ENCODE assay signal across 25 cellular contexts in genomic region chr1:172208635-172209034, GRCh38.
A peak's percentile ranks its signal among the peaks of the same experiment; 100 is the strongest.
DNase-seq lines count a peak whose midpoint lies in the region; ATAC-seq, FAIRE-seq and TF ChIP-seq lines count a peak whose summit lies in the region.
"Had no signal": no experiment of that assay in that cellular context is flagged by ENCODE, and none has a peak within 500 bp of the region (broad histone marks: within the 10 kb centered on the region; RNA-seq: fewer than 3 reads in every experiment).

No MANE protein-coding gene starts in this region.

- FAIRE-seq in A549 (lab: Jason Lieb, UNC) (no peak), K562 (lab: Jason Lieb, UNC) (no peak)
- FAIRE-seq: A204.1, GM12878, GM12892, GM18507 had no signal

- no peak overlapping the region for H4K91ac ChIP-seq in IMR-90 (ENCODE audit: insufficient read depth, low read depth, low read length)

- H2BK5ac ChIP-seq in IMR-90 (ENCODE audit: low read depth, low read length, poor library complexity, severe bottlenecking), result no peak overlapping the region

- TF ChIP-seq CTCF in A549 (IDR thresholded peaks at IDR 0.05) (no peak), IMR-90 (conservative IDR thresholded peaks at IDR 0.05; ENCODE audit: low read depth, low read length) (no peak), K562 (IDR thresholded peaks at IDR 0.05 in 2 of 3, conservative IDR thresholded peaks at IDR 0.05 in 1 of 3; ENCODE audit: insufficient read depth in 2 of 3, low read depth in 1 of 3, low read length in 3 of 3) (no peak)

- no peak overlapping the region for H2BK15ac ChIP-seq in IMR-90 (ENCODE audit: low read depth, low read length)

- no peaks in the 10 kb centered on the region for H3K79me1 ChIP-seq in IMR-90 (ENCODE audit: low read depth in 1 of 2, low read length in 2 of 2)

- H3K4me1 ChIP-seq in A549, result no peaks in the 10 kb centered on the region
- no peaks in the 10 kb centered on the region for H3K4me1 ChIP-seq in IMR-90 (ENCODE audit: control insufficient read depth, insufficient read depth, low read length)
- no peaks in the 10 kb centered on the region for H3K4me1 ChIP-seq in K562 (replicated peaks in 1 of 2; ENCODE audit: control insufficient read depth in 2 of 2, insufficient read depth in 2 of 2, low read length in 2 of 2)
- H3K4me1 ChIP-seq: Caco-2 had no signal

- H4K20me1 ChIP-seq in IMR-90 (ENCODE audit: insufficient read depth, low read length), result no peaks in the 10 kb centered on the region
- no peaks in the 10 kb centered on the region for H4K20me1 ChIP-seq in K562 (replicated peaks; ENCODE audit: control insufficient read depth, insufficient read depth, low read length)
- H4K20me1 ChIP-seq: BLaER1 treated with 17β-estradiol and CSF1 and Interleukin-3, amounts not matched to agents 10 nM and 100 nM had no signal

- H3K27me3 ChIP-seq in IMR-90 (ENCODE audit: control insufficient read depth, insufficient read depth, low read length) (no peaks in the 10 kb centered on the region), K562 (ENCODE audit: control insufficient read depth in 2 of 2, insufficient read depth in 2 of 2, low read length in 2 of 2) (no peaks in the 10 kb centered on the region)
- H3K27me3 ChIP-seq: BLaER1 treated with 17β-estradiol and CSF1 and Interleukin-3, amounts not matched to agents 10 nM and 100 nM had no signal

- TF ChIP-seq RAD21 in A549 (conservative IDR thresholded peaks at IDR 0.05 in 1 of 2, IDR thresholded peaks at IDR 0.05 in 1 of 2), result no peak
- TF ChIP-seq RAD21 in IMR-90 (IDR thresholded peaks at IDR 0.05; ENCODE audit: low read length), result no peak
- no peak for TF ChIP-seq RAD21 in K562 (CRISPR knock-in tag; conservative IDR thresholded peaks at IDR 0.05 in 1 of 2, IDR thresholded peaks at IDR 0.05 in 1 of 2)

- no peak overlapping the region for H3K23ac ChIP-seq in IMR-90 (ENCODE audit: low read depth, low read length)

- no peak for TF ChIP-seq POLR2A in A549 (IDR thresholded peaks at IDR 0.05; ENCODE audit: low read length)
- no peak for TF ChIP-seq POLR2A in IMR-90 (IDR thresholded peaks at IDR 0.05; ENCODE audit: low read depth, low read length)
- TF ChIP-seq POLR2A in K562 (conservative IDR thresholded peaks at IDR 0.05), result no peak

- H3K79me2 ChIP-seq in K562 (ENCODE audit: control insufficient read depth, insufficient read depth, low read length), result no peaks in the 10 kb centered on the region

- H3K4ac ChIP-seq in IMR-90 (ENCODE audit: low read depth, low read length), result no peak overlapping the region

- dilution Hi-C loops in IMR-90 (cut with HindIII; ENCODE audit: low sequenced_read_pairs, unreplicated experiment), result no loop called here

- 71% methylated on average over 4 of the region's 4 CpGs for WGBS in A549 (ENCODE audit: missing lambda C conversion rate)
- 50% methylated on average over 1 of the region's 4 CpGs; no CpG with 5 or more reads in 1 of the 2 experiments for WGBS in IMR-90 (ENCODE audit: extremely low coverage in 2 of 2, insufficient read length in 1 of 2), 2 experiments
- WGBS in K562 (ENCODE audit: insufficient coverage, low coverage, missing lambda C conversion rate), result 2% methylated on average over 4 of the region's 4 CpGs

- H4K8ac ChIP-seq in IMR-90 (ENCODE audit: low read depth in 2 of 2, low read length in 2 of 2), result no peak overlapping the region

- H3K4me2 ChIP-seq in A549 (no peak overlapping the region), IMR-90 (ENCODE audit: low read depth, low read length) (no peak overlapping the region), K562 (ENCODE audit: insufficient read depth, low read length) (no peak overlapping the region)
- H3K4me2 ChIP-seq: BLaER1 treated with 17β-estradiol and CSF1 and Interleukin-3, amounts not matched to agents 10 nM and 100 nM had no signal

- in situ Hi-C loops in IMR-90 (cut with MboI; ENCODE audit: low sequenced_read_pairs), result no loop called here
- in situ Hi-C loops in K562 (cut with MboI), result no loop called here

- H2AK9ac ChIP-seq in IMR-90 (replicated peaks; ENCODE audit: low read depth, low read length, poor library complexity), result no peak overlapping the region

- H3K9me1 ChIP-seq in IMR-90 (ENCODE audit: insufficient read depth, low read length), result no peaks in the 10 kb centered on the region
- no peaks in the 10 kb centered on the region for H3K9me1 ChIP-seq in K562 (ENCODE audit: control insufficient read depth, insufficient read depth, low read length)

- H3K14ac ChIP-seq in IMR-90 (replicated peaks; ENCODE audit: low read depth, low read length), result no peak overlapping the region

- no peak overlapping the region for H2BK20ac ChIP-seq in IMR-90 (ENCODE audit: low read depth, low read length)

- BruUV-seq in IMR-90 (replicated peaks; lab: Mats Ljungman, UMichigan) (no TSS peak), K562 (replicated peaks; lab: Mats Ljungman, UMichigan) (no TSS peak)

- H2AFZ ChIP-seq in IMR-90 (replicated peaks; ENCODE audit: low read length, poor library complexity) (no peak overlapping the region), K562 (ENCODE audit: low read depth, low read length) (no peak overlapping the region)

- H3K36me3 ChIP-seq in IMR-90 (ENCODE audit: control insufficient read depth, insufficient read depth, low read length) (no peaks in the 10 kb centered on the region), K562 (ENCODE audit: control insufficient read depth, insufficient read depth, low read length) (no peaks in the 10 kb centered on the region)
- H3K36me3 ChIP-seq: BLaER1 treated with 17β-estradiol and CSF1 and Interleukin-3, amounts not matched to agents 10 nM and 100 nM had no signal

- POLR2A ChIA-PET in A549 (lab: Yijun Ruan, JAX) (no interaction called here), IMR-90 (lab: Charles Lee; ENCODE audit: unreplicated experiment) (no interaction called here), K562 (lab: Yijun Ruan, JAX) (interaction anchor here (1.0 kb wide), 1 partner anchor 43 kb away, joined by 3 read pairs; no protein-coding TSS in a partner anchor)

- intact Hi-C loops in IMR-90 (cut with micrococcal nuclease), result no loop called here
- intact Hi-C loops in K562 (cut with micrococcal nuclease), result loop anchor here (5.0 kb wide), 1 partner anchor 434 kb away; no protein-coding TSS in a partner anchor

- H3K27ac ChIP-seq in A549 (no peak overlapping the region), IMR-90 (ENCODE audit: insufficient read depth, low read length) (no peak overlapping the region), K562 (ENCODE audit: extremely low read depth, low read depth, low read length) (no peak overlapping the region)
- H3K27ac ChIP-seq: BLaER1 treated with 17β-estradiol and CSF1 and Interleukin-3, amounts not matched to agents 10 nM and 100 nM; C4-2B had no signal

- H3K18ac ChIP-seq in IMR-90 (ENCODE audit: low read depth, low read length), result no peak overlapping the region

- no peak overlapping the region for H3K56ac ChIP-seq in IMR-90 (ENCODE audit: extremely low read depth, insufficient read depth, low read length)

- no peak overlapping the region for H2AK5ac ChIP-seq in IMR-90 (ENCODE audit: low read depth, low read length)

- H4K5ac ChIP-seq in IMR-90 (ENCODE audit: low read depth, low read length), result no peak overlapping the region

- DNase-seq in A549 (ENCODE audit: low read depth in 1 of 2, low spot score in 1 of 2) (no peak), IMR-90 (no peak), K562 (ENCODE audit: extremely low read depth in 1 of 4, low spot score in 3 of 4) (no peak), NCI-H526 (lab: John Stamatoyannopoulos, UW) (no peak)
- no peak for DNase-seq in stimulated activated CD8-positive, alpha-beta memory T cell treated with anti-CD3 and anti-CD28 coated beads, Interleukin-4, amount 100 ng/mL, for 48 hours
- DNase-seq: 8988T; AML-193; Caco-2; Calu3; CD4-positive, alpha-beta T cell; CD8-positive, alpha-beta T cell; DMS 273 treated with DMSO at 0.1 percent for 48 hours; DMS153; DMS53; DMS79; DND-41; EL; GDM1 had no signal

- no peak overlapping the region for H3K9ac ChIP-seq in IMR-90 (ENCODE audit: low read depth, low read length)
- H3K9ac ChIP-seq in K562 (ENCODE audit: insufficient read depth in 1 of 2, low read depth in 2 of 2, low read length in 2 of 2), result no peak overlapping the region
- H3K9ac ChIP-seq: BLaER1 treated with 17β-estradiol and CSF1 and Interleukin-3, amounts not matched to agents 10 nM and 100 nM had no signal

- no peak for TF ChIP-seq EP300 in A549 (IDR thresholded peaks at IDR 0.05)
- TF ChIP-seq EP300 in K562 (IDR thresholded peaks at IDR 0.05; ENCODE audit: low read length), result no peak

- no peak overlapping the region for H2BK120ac ChIP-seq in IMR-90 (ENCODE audit: low read depth, low read length)

- CTCF ChIA-PET in A549 (lab: Yijun Ruan, JAX), result no interaction called here
- CTCF ChIA-PET in IMR-90 (lab: Yijun Ruan, JAX), result no interaction called here
- CTCF ChIA-PET in K562 (lab: Yijun Ruan, JAX; ENCODE audit: low intra/inter-chr PET ratio), result no interaction called here

- H3K9me3 ChIP-seq in A549 (no peaks in the 10 kb centered on the region), IMR-90 (ENCODE audit: control insufficient read depth, insufficient read depth, low read length) (peaks cover 2% of the 10 kb centered on the region; the same call in 1 of the 2 replicates), K562 (replicated peaks; ENCODE audit: control insufficient read depth, insufficient read depth, low read depth, low read length) (no peaks in the 10 kb centered on the region)
- H3K9me3 ChIP-seq: BLaER1 treated with 17β-estradiol and CSF1 and Interleukin-3, amounts not matched to agents 10 nM and 100 nM; Caco-2 had no signal

- ATAC-seq in A549 (no peak), IMR-90 (ENCODE audit: low read depth) (no peak), K562 (no peak), HG02870 (IDR thresholded peaks at IDR 0.05; ENCODE audit: unreplicated experiment) (no peak)
- ATAC-seq: CD8-positive, alpha-beta T cell; GM12878 had no signal

- H3K4me3 ChIP-seq in A549 (no peak overlapping the region), IMR-90 (ENCODE audit: insufficient read depth, low read depth, low read length) (no peak overlapping the region), K562 (no peak overlapping the region)
- H3K4me3 ChIP-seq: BLaER1 treated with 17β-estradiol and CSF1 and Interleukin-3, amounts not matched to agents 10 nM and 100 nM; GM12878 had no signal

TF ChIP-seq in A549, 52 proteins besides CTCF, POLR2A, EP300 and RAD21 (continues in another document):
- TF ChIP-seq EHF (CRISPR knock-in tag; IDR thresholded peaks at IDR 0.05), result no peak

TF ChIP-seq in IMR-90, 13 proteins besides CTCF, POLR2A, EP300 and RAD21 (continues in another document):
- no peak for TF ChIP-seq CHD1 (IDR thresholded peaks at IDR 0.05; ENCODE audit: low read depth, low read length)

TF ChIP-seq in K562, 482 proteins besides CTCF, POLR2A, EP300 and RAD21:
- no peak for TF ChIP-seq POLR2H (tag; IDR thresholded peaks at IDR 0.05; ENCODE audit: low read depth)
- peak; percentile 53 for TF ChIP-seq MAFG (tag; conservative IDR thresholded peaks at IDR 0.05)
- peak; percentile 54 for TF ChIP-seq ZNF316 (IDR thresholded peaks at IDR 0.05)
- TF ChIP-seq C11orf30 (IDR thresholded peaks at IDR 0.05; ENCODE audit: low read depth), result 0 out of 2 replicates have a peak, but pooled peaks have one; percentile 8

Comparison
In these comparisons a context has a peak if more than half of its experiments do, and no peak if none do; other contexts are left out.
1. Of the 35 proteins assayed by ChIP-seq in both K562 and A549: peak only in K562: none; only in A549: MAFK; in both: none; in neither: 34.